Comparison of ENCODE assay signal across 8 cellular contexts in the genomic region with DNA sequence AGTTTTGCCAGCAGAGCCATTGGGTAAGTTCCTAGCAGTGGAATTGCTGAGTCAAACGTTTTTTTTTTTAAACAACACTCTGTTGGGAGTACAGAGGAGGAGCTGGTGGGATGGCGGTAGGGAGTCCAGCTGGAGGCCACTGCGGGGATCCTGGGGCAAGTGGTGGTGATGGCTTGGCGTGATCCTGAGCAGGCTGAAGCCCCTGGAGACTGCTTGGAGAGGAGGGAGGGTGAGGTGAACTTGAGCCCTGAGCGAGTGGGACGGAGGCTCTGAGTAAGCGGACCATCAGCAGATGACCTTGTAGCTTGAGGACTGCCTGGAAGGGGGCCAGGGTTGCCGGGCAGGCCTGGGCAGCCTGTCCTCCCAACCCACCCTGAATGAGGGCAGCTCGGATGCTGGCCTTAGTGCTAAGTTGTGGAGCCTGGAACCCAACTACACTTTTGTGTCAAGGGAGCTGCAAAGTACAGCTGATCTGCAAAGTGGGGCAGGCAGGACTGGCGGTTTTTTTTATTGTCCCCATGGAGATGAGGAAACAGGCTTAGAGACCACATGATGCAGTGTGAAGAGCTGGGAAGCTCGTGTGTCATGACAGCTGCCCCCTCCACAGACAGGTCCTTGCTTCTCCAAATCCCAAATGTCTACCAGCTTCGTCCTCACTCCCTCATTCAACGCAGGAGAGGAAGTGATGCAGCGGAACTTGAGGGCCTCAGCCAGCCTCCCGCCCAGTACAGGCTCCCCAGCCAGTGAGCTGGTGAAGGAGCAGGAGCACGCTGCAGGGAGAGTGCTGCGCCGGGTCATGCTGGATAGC. TPM values are rescaled to one million over a fixed set of nuclear protein-coding genes. Genes with fewer than 3 reads are reported as not detected.
DNase-seq lines count a peak whose midpoint lies in the region; ATAC-seq, FAIRE-seq and TF ChIP-seq lines count a peak whose summit lies in the region.

No MANE protein-coding gene starts in this region.

- H3K4ac ChIP-seq in IMR-90 (ENCODE audit: low read depth, low read length): no peak overlapping the region

- peak; percentile 7; the same call in 1 of the 2 replicates for TF ChIP-seq RAD21 in IMR-90 (IDR thresholded peaks at IDR 0.05; ENCODE audit: low read length)

- H3K4me2 ChIP-seq in IMR-90 (ENCODE audit: low read depth, low read length): no peak overlapping the region

- H2BK20ac ChIP-seq in IMR-90 (ENCODE audit: low read depth, low read length): no peak overlapping the region

- H3K36me3 ChIP-seq in IMR-90 (ENCODE audit: control insufficient read depth, insufficient read depth, low read length) (peaks cover 40% of the 10 kb centered on the region), adrenal gland (replicated peaks in 1 of 2) (peaks cover 0 to 36% of the 10 kb centered on the region in 2 donors)

- H2BK120ac ChIP-seq in IMR-90 (ENCODE audit: low read depth, low read length): no peak overlapping the region

- peaks cover 25% of the 10 kb centered on the region for H3K9me1 ChIP-seq in IMR-90 (ENCODE audit: insufficient read depth, low read length)

- peak overlapping the region; percentile 34 for H2AFZ ChIP-seq in IMR-90 (replicated peaks; ENCODE audit: low read length, poor library complexity)

- dilution Hi-C loops in IMR-90 (cut with HindIII; ENCODE audit: low sequenced_read_pairs, unreplicated experiment): no loop called here

- no peak for TF ChIP-seq POLR2A in IMR-90 (IDR thresholded peaks at IDR 0.05; ENCODE audit: low read depth, low read length)
- TF ChIP-seq POLR2A in adrenal gland (IDR thresholded peaks at IDR 0.05): peak in 1 of 2 donors; percentile 50

- H4K20me1 ChIP-seq in IMR-90 (ENCODE audit: insufficient read depth, low read length): peaks cover 19% of the 10 kb centered on the region

- H3K27ac ChIP-seq in IMR-90 (ENCODE audit: insufficient read depth, low read length): no peak overlapping the region
- peak overlapping the region; percentile 72 to 91 (median 90) for H3K27ac ChIP-seq in adrenal gland

- H3K9ac ChIP-seq in IMR-90 (ENCODE audit: low read depth, low read length): no peak overlapping the region

- H3K27me3 ChIP-seq in IMR-90 (ENCODE audit: control insufficient read depth, insufficient read depth, low read length) (no peaks in the 10 kb centered on the region), adrenal gland (no peaks in the 10 kb centered on the region)

- H3K14ac ChIP-seq in IMR-90 (replicated peaks; ENCODE audit: low read depth, low read length): 0 out of 2 replicates have a peak overlapping the region, but pooled peaks have one; percentile 8

- no peak overlapping the region for H2AK9ac ChIP-seq in IMR-90 (replicated peaks; ENCODE audit: low read depth, low read length, poor library complexity)

- H4K91ac ChIP-seq in IMR-90 (ENCODE audit: insufficient read depth, low read depth, low read length): no peak overlapping the region

- intact Hi-C loops in IMR-90 (cut with micrococcal nuclease): loop anchor here (10.0 kb wide), 1 partner anchor 185 kb away; a partner anchor contains a TSS
- intact Hi-C loops in adrenal gland (cut with DNase I): loop anchor here in 1 of 2 donors (5.0 kb wide), 1 partner anchor 267 kb away; no protein-coding TSS in a partner anchor

- peak; percentile 70 for ATAC-seq in IMR-90 (ENCODE audit: low read depth)

- no peak for FAIRE-seq in GM19239 (lab: Jason Lieb, UNC)

- POLR2A ChIA-PET in IMR-90 (lab: Charles Lee; ENCODE audit: unreplicated experiment): interaction anchor here (0.6 kb wide), 1 partner anchor 26 kb away, joined by 8 read pairs; no protein-coding TSS in a partner anchor
- POLR2A ChIA-PET in GM10248 (lab: Yijun Ruan, JAX): no interaction called here

- BruUV-seq in IMR-90 (replicated peaks; lab: Mats Ljungman, UMichigan): no TSS peak

- CTCF ChIA-PET in IMR-90 (lab: Yijun Ruan, JAX): interaction anchor here (1.5 kb wide), 1 partner anchor 114 kb away, joined by 3 read pairs; no protein-coding TSS in a partner anchor
- CTCF ChIA-PET in GM10248 (lab: Yijun Ruan, JAX): no interaction called here

- no peak overlapping the region for H2BK15ac ChIP-seq in IMR-90 (ENCODE audit: low read depth, low read length)

- peaks cover 0 to 9% of the 10 kb centered on the region in 2 experiments; a peak in 2 of 4 replicates for H3K79me1 ChIP-seq in IMR-90 (ENCODE audit: low read depth in 1 of 2, low read length in 2 of 2)

- no peaks in the 10 kb centered on the region for H3K9me3 ChIP-seq in IMR-90 (ENCODE audit: control insufficient read depth, insufficient read depth, low read length)
- H3K9me3 ChIP-seq in adrenal gland (replicated peaks in 1 of 3): no peaks in the 10 kb centered on the region

- peak overlapping the region; percentile 40; the same call in 1 of the 2 replicates for H2AK5ac ChIP-seq in IMR-90 (ENCODE audit: low read depth, low read length)

- in situ Hi-C loops in IMR-90 (cut with MboI; ENCODE audit: low sequenced_read_pairs): loop anchor here (25.0 kb wide), 1 partner anchor 358 kb away; no protein-coding TSS in a partner anchor

- peak overlapping the region in 1 of 2 experiments; percentile 60; a peak in 1 of 4 replicates for H4K8ac ChIP-seq in IMR-90 (ENCODE audit: low read depth in 2 of 2, low read length in 2 of 2)

- TF ChIP-seq CTCF in IMR-90 (conservative IDR thresholded peaks at IDR 0.05; ENCODE audit: low read depth, low read length) (no peak), adrenal gland (IDR thresholded peaks at IDR 0.05) (no peak), GM10248 (IDR thresholded peaks at IDR 0.05; ENCODE audit: control extremely low read depth, extremely low read depth, low read depth, missing control alignments) (no peak)

- peaks cover 14% of the 10 kb centered on the region for H3K4me1 ChIP-seq in IMR-90 (ENCODE audit: control insufficient read depth, insufficient read depth, low read length)
- peaks cover 29 to 55% of the 10 kb centered on the region in 2 donors for H3K4me1 ChIP-seq in adrenal gland (replicated peaks in 1 of 2)

- DNase-seq in IMR-90 (peak; percentile 45), adrenal gland (peak; percentile 90 to 98 (median 96)), hypothalamus (lab: John Stamatoyannopoulos, UW) (peak in 36 of 51 donors; percentile 7 to 76 (median 49)), smooth muscle cell of the brain vasculature (ENCODE audit: low read depth, low spot score) (peak; percentile 24), GM19239 (ENCODE audit: insufficient read length, low spot score) (no peak), GM10248 (ENCODE audit: extremely low spot score) (no peak), NCI-H1092 treated with DMSO at 0.1 percent for 48 hours (lab: John Stamatoyannopoulos, UW) (no peak)
- no peak for DNase-seq in stimulated activated CD4-positive, alpha-beta T cell treated with anti-CD3 and anti-CD28 coated beads, Interleukin-12 subunit alpha, Interleukin-12 subunit beta, amount 100 ng/mL, for 4 hours

- peak overlapping the region; percentile 27; the same call in 1 of the 2 replicates for H3K23ac ChIP-seq in IMR-90 (ENCODE audit: low read depth, low read length)

- H2BK5ac ChIP-seq in IMR-90 (ENCODE audit: low read depth, low read length, poor library complexity, severe bottlenecking): no peak overlapping the region

- WGBS in IMR-90 (ENCODE audit: extremely low coverage in 2 of 2, insufficient read length in 1 of 2), 2 experiments: 20% methylated on average over 2 of the region's 18 CpGs; no CpG with 5 or more reads in 1 of the 2 experiments
- WGBS in adrenal gland, 4 donors: 29 to 41% (median 31%) methylated on average over 12 to 18 of the region's 18 CpGs

- H3K18ac ChIP-seq in IMR-90 (ENCODE audit: low read depth, low read length): no peak overlapping the region

- no peak overlapping the region for H4K5ac ChIP-seq in IMR-90 (ENCODE audit: low read depth, low read length)

- H3K4me3 ChIP-seq in IMR-90 (ENCODE audit: insufficient read depth, low read depth, low read length) (no peak overlapping the region), adrenal gland (no peak overlapping the region)

- H3K56ac ChIP-seq in IMR-90 (ENCODE audit: extremely low read depth, insufficient read depth, low read length): no peak overlapping the region

TF ChIP-seq in IMR-90, 13 proteins besides CTCF, POLR2A, EP300 and RAD21:
- TF ChIP-seq, protein P1, sequence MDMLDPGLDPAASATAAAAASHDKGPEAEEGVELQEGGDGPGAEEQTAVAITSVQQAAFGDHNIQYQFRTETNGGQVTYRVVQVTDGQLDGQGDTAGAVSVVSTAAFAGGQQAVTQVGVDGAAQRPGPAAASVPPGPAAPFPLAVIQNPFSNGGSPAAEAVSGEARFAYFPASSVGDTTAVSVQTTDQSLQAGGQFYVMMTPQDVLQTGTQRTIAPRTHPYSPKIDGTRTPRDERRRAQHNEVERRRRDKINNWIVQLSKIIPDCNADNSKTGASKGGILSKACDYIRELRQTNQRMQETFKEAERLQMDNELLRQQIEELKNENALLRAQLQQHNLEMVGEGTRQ (IDR thresholded peaks at IDR 0.05; ENCODE audit: low read depth, low read length): peak; percentile 57
- TF ChIP-seq MAFK (IDR thresholded peaks at IDR 0.05; ENCODE audit: low read depth, low read length) (peak; percentile 92), MAZ (IDR thresholded peaks at IDR 0.05; ENCODE audit: borderline replicate concordance, low read depth, low read length) (no peak), BHLHE40 (IDR thresholded peaks at IDR 0.05; ENCODE audit: low read depth, low read length) (no peak), CEBPB (IDR thresholded peaks at IDR 0.05; ENCODE audit: low read depth, low read length) (no peak), RCOR1 (IDR thresholded peaks at IDR 0.05; ENCODE audit: insufficient replicate concordance, low read length) (no peak)

RNA-seq across cellular contexts. Expression of a gene that starts 20.2 kb away (rescaled TPM):
- total RNA-seq in IMR-90 (2012; rRNA removed) (111 and 132 TPM in 2 replicates), adrenal gland (100 to 1,000 TPM in 7 of 8 donors, 10 to 100 TPM in 1; 75.4 to 160 (median 107) TPM)
- polyA plus RNA-seq in IMR-90 (2012; rRNA removed) (36.5 and 42.8 TPM in 2 replicates), adrenal gland (100 to 1,000 TPM in 1 of 3 donors, 10 to 100 TPM in 2; 24.9 to 174 (median 28.7) TPM)
- polyA plus RNA-seq in IMR-90 (2012; cell fraction: cytosol; rRNA removed): 26.3 and 29.0 TPM in 2 replicates
- polyA plus RNA-seq in IMR-90 (2012; cell fraction: nucleus; rRNA removed; ENCODE audit: low replicate concordance): 9.5 and 10.4 TPM in 2 replicates

RNA-seq across cellular contexts. Expression of a gene that starts 20.4 kb away (rescaled TPM):
- total RNA-seq in IMR-90 (2012; rRNA removed): 3.3 and 3.8 TPM in 2 replicates
- 4.1 and 4.3 TPM in 2 replicates for polyA plus RNA-seq in IMR-90 (2012; rRNA removed)
- 2.4 and 3.3 TPM in 2 replicates for polyA plus RNA-seq in IMR-90 (2012; cell fraction: cytosol; rRNA removed)
- 4.6 and 5.1 TPM in 2 replicates for polyA plus RNA-seq in IMR-90 (2012; cell fraction: nucleus; rRNA removed; ENCODE audit: low replicate concordance)
- 10 to 100 TPM in 6 of 8 donors, 1 to 10 TPM in 2; 5.8 to 21.6 (median 13.7) TPM for total RNA-seq in adrenal gland
- polyA plus RNA-seq in adrenal gland: 1 to 10 TPM; 2.7 to 6.7 (median 5.2) TPM

Comparison
In these comparisons a context has a peak if more than half of its experiments do, and no peak if none do; other contexts are left out.
1. DNase-seq: peak in IMR-90 (single experiment), adrenal gland (7 of 7), hypothalamus (36 of 51) and smooth muscle cell of the brain vasculature (single experiment); none in GM19239 (single experiment), stimulated activated CD4-positive, alpha-beta T cell treated with anti-CD3 and anti-CD28 coated beads, Interleukin-12 subunit alpha, Interleukin-12 subunit beta, amount 100 ng/mL, for 4 hours (single experiment), GM10248 (single experiment) and NCI-H1092 treated with DMSO at 0.1 percent for 48 hours (single experiment).